1 cellular context compared by ENCODE assay signal in the genomic region with DNA sequence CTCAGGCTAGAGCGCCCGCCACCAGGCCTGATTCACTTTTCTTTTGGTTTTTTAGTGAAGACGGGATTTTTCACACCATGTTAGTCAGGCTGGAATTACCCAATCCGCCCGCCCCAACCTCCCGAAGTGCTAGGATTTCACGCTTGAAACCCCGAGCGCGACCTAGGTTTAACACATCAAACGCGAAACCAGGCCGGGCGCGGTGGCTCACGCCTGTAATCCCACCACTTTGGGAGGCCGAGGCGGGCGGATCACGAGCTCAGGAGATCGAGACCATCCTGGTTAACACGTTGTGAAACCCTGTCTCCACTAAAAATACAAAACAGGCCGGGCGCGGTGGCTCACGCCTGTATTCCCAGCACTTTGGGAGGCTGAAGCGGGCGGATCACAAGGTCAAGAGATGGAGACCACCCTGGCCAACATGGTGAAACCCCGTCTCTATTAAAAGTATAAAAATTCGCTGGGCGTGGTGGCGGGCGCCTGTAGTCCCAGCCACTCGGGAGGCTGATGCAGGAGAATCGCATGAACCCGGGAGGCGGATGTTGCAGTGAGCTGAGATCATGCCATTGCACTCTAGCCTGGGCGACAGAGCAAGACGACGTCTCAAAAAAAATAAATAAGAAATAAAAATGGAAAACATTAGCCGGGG.
TF ChIP-seq lines count a peak whose summit lies in the region.

No MANE protein-coding gene starts in this region.

TF ChIP-seq in GM12878, 131 proteins besides CTCF, POLR2A, EP300 and RAD21:
- TF ChIP-seq NR2F1 (conservative IDR thresholded peaks at IDR 0.05) (peak; percentile 82), BHLHE40 (IDR thresholded peaks at IDR 0.05; ENCODE audit: borderline replicate concordance in 1 of 2, low read depth in 2 of 2, low read length in 1 of 2) (peak in 1 of 2 experiments; percentile 74; a peak in 2 of 4 replicates), SMARCA5 (IDR thresholded peaks at IDR 0.05) (peak; percentile 66), IKZF2 (IDR thresholded peaks at IDR 0.05) (peak in 1 of 2 experiments; percentile 60; a peak in 2 of 4 replicates), GATAD2B (conservative IDR thresholded peaks at IDR 0.05; ENCODE audit: low read depth) (peak; percentile 61), PAX8 (IDR thresholded peaks at IDR 0.05) (peak; percentile 46), STAT1 (conservative IDR thresholded peaks at IDR 0.05) (peak; percentile 61; the same call in 1 of the 2 replicates), DPF2 (IDR thresholded peaks at IDR 0.05) (peak; percentile 38), TCF3 (IDR thresholded peaks at IDR 0.05; ENCODE audit: borderline replicate concordance, insufficient read depth, low read depth, low read length) (peak; percentile 14; the same call in 1 of the 2 replicates)
- TF ChIP-seq, protein P1, sequence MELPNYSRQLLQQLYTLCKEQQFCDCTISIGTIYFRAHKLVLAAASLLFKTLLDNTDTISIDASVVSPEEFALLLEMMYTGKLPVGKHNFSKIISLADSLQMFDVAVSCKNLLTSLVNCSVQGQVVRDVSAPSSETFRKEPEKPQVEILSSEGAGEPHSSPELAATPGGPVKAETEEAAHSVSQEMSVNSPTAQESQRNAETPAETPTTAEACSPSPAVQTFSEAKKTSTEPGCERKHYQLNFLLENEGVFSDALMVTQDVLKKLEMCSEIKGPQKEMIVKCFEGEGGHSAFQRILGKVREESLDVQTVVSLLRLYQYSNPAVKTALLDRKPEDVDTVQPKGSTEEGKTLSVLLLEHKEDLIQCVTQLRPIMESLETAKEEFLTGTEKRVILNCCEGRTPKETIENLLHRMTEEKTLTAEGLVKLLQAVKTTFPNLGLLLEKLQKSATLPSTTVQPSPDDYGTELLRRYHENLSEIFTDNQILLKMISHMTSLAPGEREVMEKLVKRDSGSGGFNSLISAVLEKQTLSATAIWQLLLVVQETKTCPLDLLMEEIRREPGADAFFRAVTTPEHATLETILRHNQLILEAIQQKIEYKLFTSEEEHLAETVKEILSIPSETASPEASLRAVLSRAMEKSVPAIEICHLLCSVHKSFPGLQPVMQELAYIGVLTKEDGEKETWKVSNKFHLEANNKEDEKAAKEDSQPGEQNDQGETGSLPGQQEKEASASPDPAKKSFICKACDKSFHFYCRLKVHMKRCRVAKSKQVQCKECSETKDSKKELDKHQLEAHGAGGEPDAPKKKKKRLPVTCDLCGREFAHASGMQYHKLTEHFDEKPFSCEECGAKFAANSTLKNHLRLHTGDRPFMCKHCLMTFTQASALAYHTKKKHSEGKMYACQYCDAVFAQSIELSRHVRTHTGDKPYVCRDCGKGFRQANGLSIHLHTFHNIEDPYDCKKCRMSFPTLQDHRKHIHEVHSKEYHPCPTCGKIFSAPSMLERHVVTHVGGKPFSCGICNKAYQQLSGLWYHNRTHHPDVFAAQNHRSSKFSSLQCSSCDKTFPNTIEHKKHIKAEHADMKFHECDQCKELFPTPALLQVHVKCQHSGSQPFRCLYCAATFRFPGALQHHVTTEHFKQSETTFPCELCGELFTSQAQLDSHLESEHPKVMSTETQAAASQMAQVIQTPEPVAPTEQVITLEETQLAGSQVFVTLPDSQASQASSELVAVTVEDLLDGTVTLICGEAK (IDR thresholded peaks at IDR 0.05; ENCODE audit: borderline replicate concordance), result 0 out of 2 replicates have a peak, but pooled peaks have one; percentile 18
- TF ChIP-seq, protein P2, sequence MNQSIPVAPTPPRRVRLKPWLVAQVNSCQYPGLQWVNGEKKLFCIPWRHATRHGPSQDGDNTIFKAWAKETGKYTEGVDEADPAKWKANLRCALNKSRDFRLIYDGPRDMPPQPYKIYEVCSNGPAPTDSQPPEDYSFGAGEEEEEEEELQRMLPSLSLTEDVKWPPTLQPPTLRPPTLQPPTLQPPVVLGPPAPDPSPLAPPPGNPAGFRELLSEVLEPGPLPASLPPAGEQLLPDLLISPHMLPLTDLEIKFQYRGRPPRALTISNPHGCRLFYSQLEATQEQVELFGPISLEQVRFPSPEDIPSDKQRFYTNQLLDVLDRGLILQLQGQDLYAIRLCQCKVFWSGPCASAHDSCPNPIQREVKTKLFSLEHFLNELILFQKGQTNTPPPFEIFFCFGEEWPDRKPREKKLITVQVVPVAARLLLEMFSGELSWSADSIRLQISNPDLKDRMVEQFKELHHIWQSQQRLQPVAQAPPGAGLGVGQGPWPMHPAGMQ (IDR thresholded peaks at IDR 0.05; ENCODE audit: borderline replicate concordance), result peak; percentile 39; the same call in 1 of the 2 replicates
- TF ChIP-seq, protein P3, sequence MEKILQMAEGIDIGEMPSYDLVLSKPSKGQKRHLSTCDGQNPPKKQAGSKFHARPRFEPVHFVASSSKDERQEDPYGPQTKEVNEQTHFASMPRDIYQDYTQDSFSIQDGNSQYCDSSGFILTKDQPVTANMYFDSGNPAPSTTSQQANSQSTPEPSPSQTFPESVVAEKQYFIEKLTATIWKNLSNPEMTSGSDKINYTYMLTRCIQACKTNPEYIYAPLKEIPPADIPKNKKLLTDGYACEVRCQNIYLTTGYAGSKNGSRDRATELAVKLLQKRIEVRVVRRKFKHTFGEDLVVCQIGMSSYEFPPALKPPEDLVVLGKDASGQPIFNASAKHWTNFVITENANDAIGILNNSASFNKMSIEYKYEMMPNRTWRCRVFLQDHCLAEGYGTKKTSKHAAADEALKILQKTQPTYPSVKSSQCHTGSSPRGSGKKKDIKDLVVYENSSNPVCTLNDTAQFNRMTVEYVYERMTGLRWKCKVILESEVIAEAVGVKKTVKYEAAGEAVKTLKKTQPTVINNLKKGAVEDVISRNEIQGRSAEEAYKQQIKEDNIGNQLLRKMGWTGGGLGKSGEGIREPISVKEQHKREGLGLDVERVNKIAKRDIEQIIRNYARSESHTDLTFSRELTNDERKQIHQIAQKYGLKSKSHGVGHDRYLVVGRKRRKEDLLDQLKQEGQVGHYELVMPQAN (conservative IDR thresholded peaks at IDR 0.05), result 0 out of 2 replicates have a peak, but pooled peaks have one; percentile 14
- TF ChIP-seq, protein P4, sequence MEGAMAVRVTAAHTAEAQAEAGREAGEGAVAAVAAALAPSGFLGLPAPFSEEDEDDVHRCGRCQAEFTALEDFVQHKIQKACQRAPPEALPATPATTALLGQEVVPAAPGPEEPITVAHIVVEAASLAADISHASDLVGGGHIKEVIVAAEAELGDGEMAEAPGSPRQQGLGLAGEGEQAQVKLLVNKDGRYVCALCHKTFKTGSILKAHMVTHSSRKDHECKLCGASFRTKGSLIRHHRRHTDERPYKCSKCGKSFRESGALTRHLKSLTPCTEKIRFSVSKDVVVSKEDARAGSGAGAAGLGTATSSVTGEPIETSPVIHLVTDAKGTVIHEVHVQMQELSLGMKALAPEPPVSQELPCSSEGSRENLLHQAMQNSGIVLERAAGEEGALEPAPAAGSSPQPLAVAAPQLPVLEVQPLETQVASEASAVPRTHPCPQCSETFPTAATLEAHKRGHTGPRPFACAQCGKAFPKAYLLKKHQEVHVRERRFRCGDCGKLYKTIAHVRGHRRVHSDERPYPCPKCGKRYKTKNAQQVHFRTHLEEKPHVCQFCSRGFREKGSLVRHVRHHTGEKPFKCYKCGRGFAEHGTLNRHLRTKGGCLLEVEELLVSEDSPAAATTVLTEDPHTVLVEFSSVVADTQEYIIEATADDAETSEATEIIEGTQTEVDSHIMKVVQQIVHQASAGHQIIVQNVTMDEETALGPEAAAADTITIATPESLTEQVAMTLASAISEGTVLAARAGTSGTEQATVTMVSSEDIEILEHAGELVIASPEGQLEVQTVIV (IDR thresholded peaks at IDR 0.05; ENCODE audit: borderline replicate concordance, partially characterized antibody), result peak; percentile 31
